Comparison of ENCODE assay signal across 24 cellular contexts in genomic region chr1:55311979-55312378, GRCh38.
"Had no signal": no experiment of that assay in that cellular context is flagged by ENCODE, and none has a peak within 500 bp of the region (broad histone marks: within the 10 kb centered on the region; RNA-seq: fewer than 3 reads in every experiment).

No MANE protein-coding gene starts in this region.

- H3K9me3 ChIP-seq: left ventricle myocardium inferior, lower lobe of right lung, psoas muscle, right lobe of liver, suprapubic skin, thyroid gland had no signal

- H3K4me1 Mint-ChIP-seq: immature natural killer cell, memory B cell had no signal

- H3K36me3 Mint-ChIP-seq: immature natural killer cell; memory B cell; natural killer cell treated with Interleukin-12 subunit alpha and Interleukin-12 subunit beta and Interleukin-15 and Interleukin-18, amount 100 ng/mL, for 72 hours; stimulated activated effector memory CD8-positive, alpha-beta T cell treated with anti-CD3 and anti-CD28 coated beads, Interleukin-12 subunit alpha, Interleukin-12 subunit beta, amount 100 ng/mL, for 72 hours; type B pancreatic cell had no signal

- H3K4me3 Mint-ChIP-seq: immature natural killer cell; memory B cell; natural killer cell treated with Interleukin-12 subunit alpha and Interleukin-12 subunit beta and Interleukin-15 and Interleukin-18, amount 100 ng/mL, for 72 hours; stimulated activated effector memory CD8-positive, alpha-beta T cell treated with anti-CD3 and anti-CD28 coated beads, Interleukin-12 subunit alpha, Interleukin-12 subunit beta, amount 100 ng/mL, for 72 hours; type B pancreatic cell had no signal

- ATAC-seq: esophagus mucosa; left cardiac atrium; lower lobe of right lung; natural killer cell treated with Interleukin-12 subunit alpha and Interleukin-12 subunit beta and Interleukin-15 and Interleukin-18, amount 100 ng/mL, for 72 hours; psoas muscle; right lobe of liver; stimulated activated effector memory CD8-positive, alpha-beta T cell treated with anti-CD3 and anti-CD28 coated beads, Interleukin-12 subunit alpha, Interleukin-12 subunit beta, amount 100 ng/mL, for 72 hours; stimulated activated naive CD8-positive, alpha-beta T cell treated with anti-CD3 and anti-CD28 coated beads, Interleukin-15, Interleukin-2, amounts not matched to agents 100 U/mL and 50 U/mL, for 24 hours had no signal

- H3K9me3 Mint-ChIP-seq: immature natural killer cell; memory B cell; natural killer cell treated with Interleukin-12 subunit alpha and Interleukin-12 subunit beta and Interleukin-15 and Interleukin-18, amount 100 ng/mL, for 72 hours; stimulated activated effector memory CD8-positive, alpha-beta T cell treated with anti-CD3 and anti-CD28 coated beads, Interleukin-12 subunit alpha, Interleukin-12 subunit beta, amount 100 ng/mL, for 72 hours; type B pancreatic cell had no signal

- H3K27me3 ChIP-seq: dorsolateral prefrontal cortex, right lobe of liver, suprapubic skin, thyroid gland had no signal

- H3K27ac ChIP-seq: dorsolateral prefrontal cortex, left ventricle myocardium inferior, lower lobe of right lung, psoas muscle, right lobe of liver, suprapubic skin, thyroid gland had no signal

- H3K4me1 ChIP-seq: psoas muscle, right lobe of liver, thyroid gland had no signal

- FAIRE-seq: kidney, urothelium cell line had no signal

- H3K4me3 ChIP-seq: dorsolateral prefrontal cortex, left ventricle myocardium inferior, lower lobe of right lung, psoas muscle, right lobe of liver, suprapubic skin, thyroid gland had no signal

- H3K36me3 ChIP-seq: left ventricle myocardium inferior, lower lobe of right lung, right lobe of liver, suprapubic skin, thyroid gland had no signal

- DNase-seq: cortex of kidney; dorsolateral prefrontal cortex; effector CD8-positive, alpha-beta T cell; immature natural killer cell; kidney; left cardiac atrium; left ventricle myocardium inferior; lower lobe of right lung; midbrain; occipital lobe; psoas muscle; retina; right lobe of liver; stimulated activated CD4-positive, alpha-beta T cell treated with anti-CD3 and anti-CD28 coated beads, Interleukin-4, amount 100 ng/mL, for 1 hour; stimulated activated CD8-positive, alpha-beta memory T cell treated with anti-CD3 and anti-CD28 coated beads, Interleukin-4, amount 100 ng/mL, for 48 hours; stimulated activated naive CD8-positive, alpha-beta T cell treated with anti-CD3 and anti-CD28 coated beads, Interleukin-15, Interleukin-2, amounts not matched to agents 100 U/mL and 50 U/mL, for 24 hours; thyroid gland had no signal

- H3K27ac Mint-ChIP-seq: immature natural killer cell; memory B cell; natural killer cell treated with Interleukin-12 subunit alpha and Interleukin-12 subunit beta and Interleukin-15 and Interleukin-18, amount 100 ng/mL, for 72 hours; stimulated activated effector memory CD8-positive, alpha-beta T cell treated with anti-CD3 and anti-CD28 coated beads, Interleukin-12 subunit alpha, Interleukin-12 subunit beta, amount 100 ng/mL, for 72 hours; type B pancreatic cell had no signal
